10 cellular contexts compared by ENCODE assay signal in the genomic region with DNA sequence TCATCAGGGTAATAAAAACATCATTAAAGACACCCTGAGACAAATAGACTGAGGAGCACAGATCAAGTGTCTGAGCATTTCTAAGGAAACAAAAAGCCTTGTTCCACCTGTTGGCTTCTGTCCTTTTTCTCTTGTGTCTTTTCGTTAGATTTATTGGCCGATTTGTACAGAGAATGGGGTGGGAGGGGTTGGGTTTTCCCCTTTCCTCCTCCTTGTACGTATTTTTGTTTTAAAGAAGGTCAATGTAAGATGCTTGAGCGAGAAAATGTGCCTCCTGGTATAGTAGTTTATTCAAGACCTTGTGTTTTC. TPM values are rescaled to one million over a fixed set of nuclear protein-coding genes. Genes with fewer than 3 reads are reported as not detected.
DNase-seq lines count a peak whose midpoint lies in the region; ATAC-seq, FAIRE-seq and TF ChIP-seq lines count a peak whose summit lies in the region.
"Had no signal": no experiment of that assay in that cellular context is flagged by ENCODE, and none has a peak within 500 bp of the region (broad histone marks: within the 10 kb centered on the region; RNA-seq: fewer than 3 reads in every experiment).

No MANE protein-coding gene starts in this region.

- H3K79me2 ChIP-seq in H1 (ENCODE audit: control insufficient read depth in 1 of 2, insufficient read depth in 2 of 2, low read length in 2 of 2): peaks cover 0 to 51% of the 10 kb centered on the region in 2 experiments; a peak in 3 of 4 replicates

- H3K4me1 ChIP-seq in H1 (replicated peaks in 1 of 4; ENCODE audit: control insufficient read depth in 3 of 4, insufficient read depth in 4 of 4, low read length in 3 of 4): peaks cover 4 to 23% (median 18%) of the 10 kb centered on the region in 4 experiments; a peak in 6 of 7 replicates
- H3K4me1 ChIP-seq in neuron (ENCODE audit: insufficient read depth, low read length): peaks cover 35% of the 10 kb centered on the region

- TF ChIP-seq EP300 in H1 (IDR thresholded peaks at IDR 0.05; ENCODE audit: borderline replicate concordance in 1 of 2, low read depth in 2 of 2, low read length in 2 of 2): no peak

- H3K36me3 Mint-ChIP-seq in activated naive CD8-positive, alpha-beta T cell treated with anti-CD3 and anti-CD28 coated beads, Interleukin-2, amount 50 U/mL, for 24 hours (ENCODE audit: low read depth): peaks cover 13% of the 10 kb centered on the region
- H3K36me3 Mint-ChIP-seq: activated naive CD8-positive, alpha-beta T cell had no signal

- no peak for TF ChIP-seq RAD21 in H1 (IDR thresholded peaks at IDR 0.05 in 1 of 2, conservative IDR thresholded peaks at IDR 0.05 in 1 of 2; ENCODE audit: low read depth in 2 of 2, low read length in 2 of 2)

- TF ChIP-seq POLR2A in H1 (IDR thresholded peaks at IDR 0.05; ENCODE audit: control extremely low read depth in 1 of 2, low read depth in 2 of 2, low read length in 2 of 2): no peak

- no peak overlapping the region; the same call in 1 of the 2 replicates for H2BK12ac ChIP-seq in H1 (ENCODE audit: low read depth, low read length)

- H2BK20ac ChIP-seq in H1 (ENCODE audit: low read length): no peak overlapping the region

- H3K9me3 ChIP-seq in H1 (ENCODE audit: insufficient read depth in 2 of 2, low read depth in 1 of 2, low read length in 1 of 2): no peaks in the 10 kb centered on the region
- H3K9me3 ChIP-seq in neuron (ENCODE audit: low read length): no peaks in the 10 kb centered on the region

- POLR2A ChIA-PET in H1 (lab: Charles Lee; ENCODE audit: partially characterized antibody): interaction anchor here (0.6 to 8.1 kb wide), 13 partner anchors 10 to 69 kb away, joined by 3 to 70 read pairs (median 8); a partner anchor contains a TSS

- no peak overlapping the region for H3K27ac ChIP-seq in H1 (ENCODE audit: low read depth, low read length)

- H2BK5ac ChIP-seq in H1 (ENCODE audit: low read depth, low read length): no peak overlapping the region

- no peak overlapping the region for H2BK15ac ChIP-seq in H1 (ENCODE audit: low read length)

- H4K8ac ChIP-seq in H1 (ENCODE audit: extremely low read depth, insufficient read depth, low read length): no peak overlapping the region

- H2AK5ac ChIP-seq in H1 (ENCODE audit: low read depth, low read length): no peak overlapping the region

- H2AFZ ChIP-seq in H1 (ENCODE audit: low read length): no peak overlapping the region
- H2AFZ ChIP-seq in neuron (ENCODE audit: low read depth, low read length): no peak overlapping the region

- H4K20me1 ChIP-seq in H1 (replicated peaks in 1 of 2; ENCODE audit: control insufficient read depth in 1 of 2, insufficient read depth in 2 of 2, low read length in 2 of 2): no peaks in the 10 kb centered on the region

- peak overlapping the region in 2 of 4 experiments; percentile 71 to 82; a peak in 4 of 7 replicates for H3K9ac ChIP-seq in H1 (replicated peaks in 1 of 4; ENCODE audit: extremely low read depth in 1 of 4, low read depth in 3 of 4, low read length in 3 of 4)

- H4K91ac ChIP-seq in H1 (replicated peaks; ENCODE audit: insufficient read length, low read length): no peak overlapping the region

- H3K56ac ChIP-seq in H1 (replicated peaks; ENCODE audit: insufficient read length, low read depth, low read length): no peak overlapping the region

- H3K4me3 ChIP-seq in AG10803 (ENCODE audit: low read length) (peak overlapping the region; percentile 72), H1 (ENCODE audit: extremely low read depth in 1 of 4, insufficient read depth in 2 of 4, low read depth in 3 of 4, low read length in 4 of 4) (peak overlapping the region; percentile 80 to 91 (median 90)), neuron (ENCODE audit: low read length) (peak overlapping the region; percentile 73)
- peak overlapping the region; percentile 73 for H3K4me3 ChIP-seq in Jurkat, Clone E6-1 (ENCODE audit: low read length)

- H3K36me3 ChIP-seq in H1 (ENCODE audit: control insufficient read depth in 2 of 4, insufficient read depth in 4 of 4, low read length in 3 of 4): no peaks in the 10 kb centered on the region; a peak in 1 of 8 replicates
- H3K36me3 ChIP-seq in neuron (ENCODE audit: insufficient read depth, low read length): peaks cover 2% of the 10 kb centered on the region

- H3K4me3 Mint-ChIP-seq in activated naive CD8-positive, alpha-beta T cell treated with anti-CD3 and anti-CD28 coated beads, Interleukin-2, amount 50 U/mL, for 24 hours: no peak overlapping the region
- H3K4me3 Mint-ChIP-seq: activated naive CD8-positive, alpha-beta T cell had no signal

- peaks cover 12% of the 10 kb centered on the region for H3K23me2 ChIP-seq in H1 (ENCODE audit: low read depth, low read length)

- peak overlapping the region; percentile 97 to 99 for H3K4me2 ChIP-seq in H1 (ENCODE audit: insufficient read depth in 1 of 2, low read depth in 2 of 2, low read length in 2 of 2)

- no peaks in the 10 kb centered on the region; the same call in 1 of the 2 replicates for H3K79me1 ChIP-seq in H1 (ENCODE audit: low read depth, low read length)

- H3K23ac ChIP-seq in H1 (ENCODE audit: insufficient read length): no peak overlapping the region

- CTCF ChIA-PET in H1 (lab: Charles Lee; ENCODE audit: partially characterized antibody): interaction anchor here (1.1 to 2.4 kb wide), 3 partner anchors 57 to 87 kb away, joined by 3 to 9 read pairs (median 4); no protein-coding TSS in a partner anchor

- no peaks in the 10 kb centered on the region for H3K27me3 Mint-ChIP-seq in activated naive CD8-positive, alpha-beta T cell treated with anti-CD3 and anti-CD28 coated beads, Interleukin-2, amount 50 U/mL, for 24 hours
- H3K27me3 Mint-ChIP-seq: activated naive CD8-positive, alpha-beta T cell had no signal

- no peak for FAIRE-seq in H1 (lab: Jason Lieb, UNC)

- H2BK120ac ChIP-seq in H1 (replicated peaks; ENCODE audit: low read depth, low read length): no peak overlapping the region

- no peak overlapping the region for H3K4ac ChIP-seq in H1 (replicated peaks; ENCODE audit: insufficient read length, low read depth, low read length)

- H3K18ac ChIP-seq in H1 (ENCODE audit: extremely low read depth, low read length): peak overlapping the region; percentile 94; the same call in 1 of the 2 replicates

- H3K4me1 Mint-ChIP-seq in activated naive CD8-positive, alpha-beta T cell treated with anti-CD3 and anti-CD28 coated beads, Interleukin-2, amount 50 U/mL, for 24 hours: peaks cover 64% of the 10 kb centered on the region

- TF ChIP-seq CTCF in AG10803 (conservative IDR thresholded peaks at IDR 0.05; ENCODE audit: low read length) (no peak), H1 (IDR thresholded peaks at IDR 0.05; ENCODE audit: control extremely low read depth in 1 of 3, insufficient read depth in 1 of 3, low read depth in 1 of 3, low read length in 3 of 3) (no peak)

- H3K14ac ChIP-seq in H1 (ENCODE audit: insufficient read length): no peak overlapping the region

- H4K5ac ChIP-seq in H1 (ENCODE audit: insufficient read length, low read depth, low read length): no peak overlapping the region

- no peak for DNase-seq in AG10803 (ENCODE audit: low read depth)
- DNase-seq in Jurkat, Clone E6-1 (ENCODE audit: low read depth, low spot score): no peak
- DNase-seq in H1 (ENCODE audit: low read depth in 1 of 2, low spot score in 2 of 2): no peak
- DNase-seq in SW480 (ENCODE audit: low spot score): no peak
- no peak for DNase-seq in activated naive CD8-positive, alpha-beta T cell treated with anti-CD3 and anti-CD28 coated beads, Interleukin-2, amount 50 U/mL, for 24 hours
- DNase-seq in ureter (ENCODE audit: low spot score): no peak
- DNase-seq in NCI-H1436 (lab: John Stamatoyannopoulos, UW): no peak
- DNase-seq: Kasumi-1 had no signal

- no peaks in the 10 kb centered on the region for H3K9me3 Mint-ChIP-seq in activated naive CD8-positive, alpha-beta T cell treated with anti-CD3 and anti-CD28 coated beads, Interleukin-2, amount 50 U/mL, for 24 hours

- 17% methylated on average over 4 of the region's 4 CpGs; no CpG with 5 or more reads in 1 of the 2 experiments for WGBS in H1 (ENCODE audit: extremely low coverage in 1 of 2, insufficient coverage in 1 of 2, insufficient read length in 1 of 2, insufficient replicate concordance in 2 of 2, low coverage in 1 of 2, low lambda C conversion rate in 2 of 2, missing lambda C conversion rate in 1 of 2), 2 experiments

- no peaks in the 10 kb centered on the region for H3K27me3 ChIP-seq in H1 (replicated peaks in 1 of 4; ENCODE audit: control insufficient read depth in 3 of 4, extremely low read depth in 1 of 4, insufficient read depth in 3 of 4, low read length in 3 of 4)
- H3K27me3 ChIP-seq in neuron (ENCODE audit: insufficient read depth, low read length): no peaks in the 10 kb centered on the region

- H3K27ac Mint-ChIP-seq in activated naive CD8-positive, alpha-beta T cell treated with anti-CD3 and anti-CD28 coated beads, Interleukin-2, amount 50 U/mL, for 24 hours: no peak overlapping the region
- H3K27ac Mint-ChIP-seq: activated naive CD8-positive, alpha-beta T cell had no signal

- ATAC-seq in activated naive CD8-positive, alpha-beta T cell treated with anti-CD3 and anti-CD28 coated beads, Interleukin-2, amount 50 U/mL, for 24 hours: no peak

TF ChIP-seq in H1, 55 proteins besides CTCF, POLR2A, EP300 and RAD21:
- TF ChIP-seq SP1 (IDR thresholded peaks at IDR 0.05; ENCODE audit: low read depth, low read length): no peak
- TF ChIP-seq PHF8 (conservative IDR thresholded peaks at IDR 0.05; ENCODE audit: low read depth, low read length): no peak
- TF ChIP-seq KDM1A (IDR thresholded peaks at IDR 0.05; ENCODE audit: borderline replicate concordance, low read length): no peak
- TF ChIP-seq POLR2AphosphoS5 (IDR thresholded peaks at IDR 0.05; ENCODE audit: low read depth, low read length): no peak
- TF ChIP-seq RBBP5 (IDR thresholded peaks at IDR 0.05; ENCODE audit: borderline replicate concordance, low read depth, low read length): no peak

RNA-seq across cellular contexts. Expression of a gene that starts 1.2 kb away (rescaled TPM):
- polyA plus RNA-seq in Jurkat, Clone E6-1 (2012; ENCODE audit: insufficient read depth, insufficient read length): 19.5 TPM
- 38.7 and 44.6 TPM in 2 replicates for total RNA-seq in H1 (2021; fragmentation: NEBNext Ultra II Directional; extraction: Animal tissue kit (Norgen Biotek cat#: 25700))
- 25.2 and 30.8 TPM in 2 replicates for polyA plus RNA-seq in H1 (2011; rRNA removed)
- 21.4 TPM for polyA plus RNA-seq in H1 (2011; cell fraction: cytosol; rRNA removed)
- polyA plus RNA-seq in H1 (2011; cell fraction: nucleus; rRNA removed): 37.2 TPM
- polyA plus RNA-seq in H1 (2012, experiment 1 of 2): 37.2 to 45.7 TPM (median 42.6 TPM) in 4 replicates
- 22.6 TPM for polyA plus RNA-seq in H1 (2012, experiment 2 of 2)
- 27.0 TPM for polyA plus RNA-seq in H1 (2013, experiment 1 of 2)
- 26.9 TPM for polyA plus RNA-seq in H1 (2013, experiment 2 of 2)
- 22.4 and 27.3 TPM in 2 replicates for polyA minus RNA-seq in H1 (2011; rRNA and poly(A)+ RNA removed)
- 20.9 TPM for polyA minus RNA-seq in H1 (2011; cell fraction: cytosol; rRNA and poly(A)+ RNA removed)
- polyA minus RNA-seq in H1 (2011; cell fraction: nucleus; rRNA and poly(A)+ RNA removed): 31.5 TPM
- 30.7 TPM for total RNA-seq in ureter
